In genomic region chr1:33018112-33018511, GRCh38 we compare ENCODE assay signal across 22 cellular contexts. TPM values are rescaled to one million over a fixed set of nuclear protein-coding genes. Genes with fewer than 3 reads are reported as not detected.
DNase-seq lines count a peak whose midpoint lies in the region; ATAC-seq, FAIRE-seq and TF ChIP-seq lines count a peak whose summit lies in the region.
"Had no signal": no experiment of that assay in that cellular context is flagged by ENCODE, and none has a peak within 500 bp of the region (broad histone marks: within the 10 kb centered on the region; RNA-seq: fewer than 3 reads in every experiment).

No MANE protein-coding gene starts in this region.

- H3K27ac Mint-ChIP-seq in activated naive CD4-positive, alpha-beta T cell treated with anti-CD3 and anti-CD28 coated beads for 36 hours = peak overlapping the region; percentile 79
- peak overlapping the region; percentile 72 for H3K27ac Mint-ChIP-seq in activated CD4-positive, alpha-beta memory T cell treated with anti-CD3 and anti-CD28 coated beads, Interleukin-2, amount 10 ng/mL, durations not matched to agents 7 days and 5 days
- H3K27ac Mint-ChIP-seq: B cell, H9 had no signal

- peaks cover 29% of the 10 kb centered on the region for H3K4me1 Mint-ChIP-seq in activated naive CD4-positive, alpha-beta T cell treated with anti-CD3 and anti-CD28 coated beads for 36 hours (ENCODE audit: low read depth)
- H3K4me1 Mint-ChIP-seq in activated CD4-positive, alpha-beta memory T cell treated with anti-CD3 and anti-CD28 coated beads, Interleukin-2, amount 10 ng/mL, durations not matched to agents 7 days and 5 days = peaks cover 20% of the 10 kb centered on the region
- H3K4me1 Mint-ChIP-seq: B cell had no signal

- no peaks in the 10 kb centered on the region for H3K27me3 Mint-ChIP-seq in activated naive CD4-positive, alpha-beta T cell treated with anti-CD3 and anti-CD28 coated beads for 36 hours (ENCODE audit: low read depth)
- no peaks in the 10 kb centered on the region for H3K27me3 Mint-ChIP-seq in activated CD4-positive, alpha-beta memory T cell treated with anti-CD3 and anti-CD28 coated beads, Interleukin-2, amount 10 ng/mL, durations not matched to agents 7 days and 5 days
- H3K27me3 Mint-ChIP-seq: B cell; CD4-positive, CD25-positive, alpha-beta regulatory T cell had no signal

- CTCF ChIA-PET in activated naive CD4-positive, alpha-beta T cell treated with anti-CD3 and anti-CD28 coated beads for 36 hours (lab: Charles Lee) = no interaction called here
- CTCF ChIA-PET in activated CD4-positive, alpha-beta memory T cell treated with anti-CD3 and anti-CD28 coated beads, Interleukin-2, amount 10 ng/mL, durations not matched to agents 7 days and 5 days (lab: Charles Lee) = no interaction called here
- CTCF ChIA-PET in endothelial cell of umbilical vein (lab: Charles Lee) = interaction anchor here (0.9 to 1.1 kb wide), 2 partner anchors 11 to 85 kb away, joined by 3 read pairs; no protein-coding TSS in a partner anchor

- H3K36me3 ChIP-seq in endothelial cell of umbilical vein (ENCODE audit: control insufficient read depth in 2 of 2, extremely low read depth in 1 of 2, insufficient read depth in 2 of 2, low read length in 2 of 2) = peaks cover 0 to 12% of the 10 kb centered on the region in 2 experiments

- no peak for TF ChIP-seq POLR2A in endothelial cell of umbilical vein (IDR thresholded peaks at IDR 0.05; ENCODE audit: low read depth, low read length)

- no peak overlapping the region for H3K4me3 Mint-ChIP-seq in activated naive CD4-positive, alpha-beta T cell treated with anti-CD3 and anti-CD28 coated beads for 36 hours
- H3K4me3 Mint-ChIP-seq in activated CD4-positive, alpha-beta memory T cell treated with anti-CD3 and anti-CD28 coated beads, Interleukin-2, amount 10 ng/mL, durations not matched to agents 7 days and 5 days = no peak overlapping the region
- H3K4me3 Mint-ChIP-seq: B cell; CD4-positive, CD25-positive, alpha-beta regulatory T cell; H9 had no signal

- peaks cover 59% of the 10 kb centered on the region for H3K36me3 Mint-ChIP-seq in activated naive CD4-positive, alpha-beta T cell treated with anti-CD3 and anti-CD28 coated beads for 36 hours (ENCODE audit: low read depth)
- H3K36me3 Mint-ChIP-seq in activated CD4-positive, alpha-beta memory T cell treated with anti-CD3 and anti-CD28 coated beads, Interleukin-2, amount 10 ng/mL, durations not matched to agents 7 days and 5 days (ENCODE audit: low read depth) = peaks cover 66% of the 10 kb centered on the region

- H3K4me2 ChIP-seq in endothelial cell of umbilical vein (ENCODE audit: insufficient read depth, low read length) = no peak overlapping the region

- no peak for TF ChIP-seq CTCF in endothelial cell of umbilical vein (IDR thresholded peaks at IDR 0.05; ENCODE audit: extremely low read depth in 1 of 2, insufficient read depth in 1 of 2, low read depth in 1 of 2, low read length in 2 of 2)

- no peak for DNase-seq in activated CD4-positive, CD25-positive, alpha-beta regulatory T cell treated with anti-CD3 and anti-CD28 coated beads, Interleukin-2, amount 50 U/mL, for 72 hours
- DNase-seq in activated naive CD4-positive, alpha-beta T cell treated with anti-CD3 and anti-CD28 coated beads for 36 hours = peak; percentile 34
- DNase-seq in activated naive CD4-positive, alpha-beta T cell treated with anti-CD3 and anti-CD28 coated beads, Interleukin-2, amount 50 U/mL, for 16 hours = no peak
- DNase-seq in activated CD4-positive, alpha-beta memory T cell treated with anti-CD3 and anti-CD28 coated beads, Interleukin-2, amount 10 ng/mL, durations not matched to agents 7 days and 5 days = no peak
- DNase-seq in endothelial cell of umbilical vein (ENCODE audit: low read depth, low spot score) = no peak
- DNase-seq in NCI-H2029 (lab: John Stamatoyannopoulos, UW) = no peak
- DNase-seq: CD4-positive, CD25-positive, alpha-beta regulatory T cell; COR-L47; DMS 273 treated with DMSO at 0.1 percent for 48 hours; GDM1; H9; NCI-H1092 treated with DMSO at 0.1 percent for 48 hours; NCI-H146; NCI-H2081; NCI-H446 treated with DMSO at 0.1 percent for 48 hours; NCI-H69 had no signal

- peak; percentile 91 to 93 for ATAC-seq in activated CD4-positive, CD25-positive, alpha-beta regulatory T cell treated with anti-CD3 and anti-CD28 coated beads, Interleukin-2, amount 50 U/mL, for 24 hours
- no peak for ATAC-seq in GM18520 (IDR thresholded peaks at IDR 0.05; ENCODE audit: unreplicated experiment)
- ATAC-seq: K562, Panc1 had no signal

- H3K9me1 ChIP-seq in endothelial cell of umbilical vein (replicated peaks; ENCODE audit: control insufficient read depth, extremely low read depth, insufficient read depth, low read length) = no peaks in the 10 kb centered on the region

- H3K4me3 ChIP-seq in endothelial cell of umbilical vein (replicated peaks in 1 of 3; ENCODE audit: insufficient read depth in 1 of 3, low read depth in 1 of 3, low read length in 3 of 3) = no peak overlapping the region
- H3K4me3 ChIP-seq: K562 had no signal

- H3K27me3 ChIP-seq in endothelial cell of umbilical vein (ENCODE audit: control insufficient read depth in 2 of 2, insufficient read depth in 2 of 2, low read length in 2 of 2) = no peaks in the 10 kb centered on the region

- no peaks in the 10 kb centered on the region for H4K20me1 ChIP-seq in endothelial cell of umbilical vein (replicated peaks; ENCODE audit: control insufficient read depth, extremely low read depth, insufficient read depth, low read length)

- no TSS peak for BruUV-seq in endothelial cell of umbilical vein (replicated peaks; lab: Mats Ljungman, UMichigan)

- H3K79me2 ChIP-seq in endothelial cell of umbilical vein (ENCODE audit: control insufficient read depth, insufficient read depth, low read length) = no peaks in the 10 kb centered on the region

- POLR2A ChIA-PET in activated CD4-positive, alpha-beta memory T cell treated with anti-CD3 and anti-CD28 coated beads, Interleukin-2, amount 10 ng/mL, durations not matched to agents 7 days and 5 days (lab: Charles Lee) = interaction anchor here (0.7 to 1.0 kb wide), 2 partner anchors 9 to 32 kb away, joined by 3 read pairs; no protein-coding TSS in a partner anchor
- POLR2A ChIA-PET in endothelial cell of umbilical vein (lab: Charles Lee) = no interaction called here

- no peaks in the 10 kb centered on the region for H3K9me3 Mint-ChIP-seq in activated naive CD4-positive, alpha-beta T cell treated with anti-CD3 and anti-CD28 coated beads for 36 hours
- H3K9me3 Mint-ChIP-seq in activated CD4-positive, alpha-beta memory T cell treated with anti-CD3 and anti-CD28 coated beads, Interleukin-2, amount 10 ng/mL, durations not matched to agents 7 days and 5 days = no peaks in the 10 kb centered on the region
- H3K9me3 Mint-ChIP-seq: CD4-positive, CD25-positive, alpha-beta regulatory T cell; H9 had no signal

- intact Hi-C loops in activated naive CD4-positive, alpha-beta T cell treated with anti-CD3 and anti-CD28 coated beads for 36 hours (cut with micrococcal nuclease) = no loop called here
- intact Hi-C loops in endothelial cell of umbilical vein (cut with micrococcal nuclease) = no loop called here

- H3K9me3 ChIP-seq in endothelial cell of umbilical vein (replicated peaks; ENCODE audit: control insufficient read depth, insufficient read depth, low read length) = no peaks in the 10 kb centered on the region

- no peak overlapping the region for H3K9ac ChIP-seq in endothelial cell of umbilical vein (replicated peaks; ENCODE audit: extremely low read depth, insufficient read depth, low read length)

- no peak overlapping the region for H2AFZ ChIP-seq in endothelial cell of umbilical vein (ENCODE audit: low read depth, low read length)

- dilution Hi-C loops in endothelial cell of umbilical vein (cut with MboI; ENCODE audit: extremely low pct_ligation_motif_present, low sequenced_read_pairs) = no loop called here

- H3K4me1 ChIP-seq in endothelial cell of umbilical vein (ENCODE audit: control insufficient read depth, extremely low read depth, insufficient read depth, low read length) = no peaks in the 10 kb centered on the region

- peak; percentile 57 for FAIRE-seq in endothelial cell of umbilical vein (lab: Jason Lieb, UNC)
- FAIRE-seq: GM19239, K562 had no signal

- no peak overlapping the region for H3K27ac ChIP-seq in endothelial cell of umbilical vein (ENCODE audit: insufficient read depth, low read depth, low read length)

TF ChIP-seq in endothelial cell of umbilical vein, 7 proteins besides CTCF, POLR2A, EP300 and RAD21 (continues in another document):
- no peak for TF ChIP-seq MYC (IDR thresholded peaks at IDR 0.05; ENCODE audit: low read depth, low read length)
- no peak for TF ChIP-seq EZH2 (IDR thresholded peaks at IDR 0.05; ENCODE audit: borderline replicate concordance, low read depth, low read length, severe bottlenecking)
- no peak for TF ChIP-seq JUN (IDR thresholded peaks at IDR 0.05; ENCODE audit: borderline replicate concordance, insufficient read depth, insufficient read length, low read depth)

RNA-seq across cellular contexts. Expression of gene AK2, which starts 18.6 kb away (rescaled TPM):
- 100 to 1,000 TPM; 311 to 328 TPM for total RNA-seq in activated naive CD4-positive, alpha-beta T cell treated with anti-CD3 and anti-CD28 coated beads for 36 hours
- total RNA-seq in activated CD4-positive, alpha-beta memory T cell treated with anti-CD3 and anti-CD28 coated beads, Interleukin-2, amount 10 ng/mL, durations not matched to agents 7 days and 5 days = 100 to 1,000 TPM; 189 to 192 TPM
- 131 and 134 TPM in 2 replicates for total RNA-seq in endothelial cell of umbilical vein
- 71.4 and 107 TPM in 2 replicates for polyA plus RNA-seq in endothelial cell of umbilical vein
- 180 and 198 TPM in 2 replicates for polyA plus RNA-seq in endothelial cell of umbilical vein (2011; cell fraction: cytosol; rRNA removed)
- polyA plus RNA-seq in endothelial cell of umbilical vein (2011; cell fraction: nucleus; rRNA removed) = 129 and 207 TPM in 2 replicates
- 115 and 131 TPM in 2 replicates for polyA plus RNA-seq in endothelial cell of umbilical vein (2012)
- polyA minus RNA-seq in endothelial cell of umbilical vein = 48.3 and 61.9 TPM in 2 replicates
- 106 TPM for polyA minus RNA-seq in endothelial cell of umbilical vein (2011; cell fraction: cytosol; rRNA and poly(A)+ RNA removed)
- 50.1 and 83.7 TPM in 2 replicates for polyA minus RNA-seq in endothelial cell of umbilical vein (2011; cell fraction: nucleus; rRNA and poly(A)+ RNA removed)

RNA-seq across cellular contexts. Expression of gene RNF19B, which starts 53.5 kb away (rescaled TPM):
- 10 to 100 TPM; 12.5 to 13.3 TPM for total RNA-seq in activated naive CD4-positive, alpha-beta T cell treated with anti-CD3 and anti-CD28 coated beads for 36 hours
- total RNA-seq in activated CD4-positive, alpha-beta memory T cell treated with anti-CD3 and anti-CD28 coated beads, Interleukin-2, amount 10 ng/mL, durations not matched to agents 7 days and 5 days = 10 to 100 TPM; 42.9 to 46.9 TPM
- 24.2 and 25.6 TPM in 2 replicates for total RNA-seq in endothelial cell of umbilical vein
- polyA plus RNA-seq in endothelial cell of umbilical vein = 19.2 and 19.6 TPM in 2 replicates
- 24.0 and 26.1 TPM in 2 replicates for polyA plus RNA-seq in endothelial cell of umbilical vein (2011; cell fraction: cytosol; rRNA removed)
- polyA plus RNA-seq in endothelial cell of umbilical vein (2011; cell fraction: nucleus; rRNA removed) = 13.0 and 13.6 TPM in 2 replicates
- 26.1 and 29.0 TPM in 2 replicates for polyA plus RNA-seq in endothelial cell of umbilical vein (2012)
- 25.3 and 31.0 TPM in 2 replicates for polyA minus RNA-seq in endothelial cell of umbilical vein
- polyA minus RNA-seq in endothelial cell of umbilical vein (2011; cell fraction: cytosol; rRNA and poly(A)+ RNA removed) = 9.6 TPM
- polyA minus RNA-seq in endothelial cell of umbilical vein (2011; cell fraction: nucleus; rRNA and poly(A)+ RNA removed) = 9.5 and 9.8 TPM in 2 replicates
